Comparison of ENCODE assay signal across 8 cellular contexts in genomic region chr10:61750943-61751471, GRCh38.
DNase-seq lines count a peak whose midpoint lies in the region; ATAC-seq, FAIRE-seq and TF ChIP-seq lines count a peak whose summit lies in the region.

No MANE protein-coding gene starts in this region.

- H3K27ac Mint-ChIP-seq in activated CD8-positive, alpha-beta T cell treated with anti-CD3 and anti-CD28 coated beads, Interleukin-2, amount 10 ng/mL, durations not matched to agents 7 days and 5 days, result peak overlapping the region; percentile 85
- H3K27ac Mint-ChIP-seq in natural killer cell, result peak overlapping the region in 1 of 2 donors; percentile 58

- DNase-seq in AG04450 (ENCODE audit: low read depth, low spot score) (peak; percentile 13), NCI-H460 (ENCODE audit: extremely low read depth, low read depth) (peak; percentile 38), endothelial cell of umbilical vein (ENCODE audit: low read depth, low spot score) (peak; percentile 58), natural killer cell (peak; percentile 34), stomach (peak; percentile 84)
- peak; percentile 82 for DNase-seq in activated CD8-positive, alpha-beta T cell treated with anti-CD3 and anti-CD28 coated beads, Interleukin-2, amount 10 ng/mL, durations not matched to agents 7 days and 5 days

- WGBS in stomach, 5 donors, result 46 to 58% (median 54%) methylated on average over 6 of the region's 6 CpGs

- no peak overlapping the region for H3K9ac ChIP-seq in endothelial cell of umbilical vein (replicated peaks; ENCODE audit: extremely low read depth, insufficient read depth, low read length)

- peak overlapping the region; percentile 23 for H3K27ac ChIP-seq in AG04450 (ENCODE audit: low read depth, low read length)
- H3K27ac ChIP-seq in endothelial cell of umbilical vein (ENCODE audit: insufficient read depth, low read depth, low read length), result no peak overlapping the region
- peak overlapping the region in 2 of 5 donors; percentile 44 to 60 for H3K27ac ChIP-seq in stomach

- peak; percentile 86 for FAIRE-seq in endothelial cell of umbilical vein (lab: Jason Lieb, UNC)

- H3K4me3 Mint-ChIP-seq in activated CD8-positive, alpha-beta T cell treated with anti-CD3 and anti-CD28 coated beads, Interleukin-2, amount 10 ng/mL, durations not matched to agents 7 days and 5 days, result peak overlapping the region; percentile 18
- H3K4me3 Mint-ChIP-seq in natural killer cell, result peak overlapping the region; percentile 13

- POLR2A ChIA-PET in AG04450 (lab: Yijun Ruan, JAX) (interaction anchor here (0.6 kb wide), 1 partner anchor 148 kb away, joined by 3 read pairs; no protein-coding TSS in a partner anchor), endothelial cell of umbilical vein (lab: Charles Lee) (interaction anchor here (0.6 to 0.7 kb wide), 3 partner anchors 86 to 474 kb away, joined by 3 to 8 read pairs (median 7); no protein-coding TSS in a partner anchor)
- POLR2A ChIA-PET in activated CD8-positive, alpha-beta T cell treated with anti-CD3 and anti-CD28 coated beads, Interleukin-2, amount 10 ng/mL, durations not matched to agents 7 days and 5 days (lab: Charles Lee), result interaction anchor here (0.6 to 1.1 kb wide), 3 partner anchors 117 to 151 kb away, joined by 3 read pairs; no protein-coding TSS in a partner anchor

- no peak overlapping the region for H3K4me2 ChIP-seq in endothelial cell of umbilical vein (ENCODE audit: insufficient read depth, low read length)

- ATAC-seq in GM18508 (IDR thresholded peaks at IDR 0.05; ENCODE audit: insufficient read depth, unreplicated experiment), result peak; percentile 66
- ATAC-seq in HG02943 (IDR thresholded peaks at IDR 0.05; ENCODE audit: low read depth, unreplicated experiment), result peak; percentile 71
- ATAC-seq in activated CD8-positive, alpha-beta T cell treated with anti-CD3 and anti-CD28 coated beads, Interleukin-2, amount 10 ng/mL, durations not matched to agents 7 days and 5 days, result peak; percentile 88
- ATAC-seq in natural killer cell, result peak; percentile 77 to 95 (median 94)

- dilution Hi-C loops in endothelial cell of umbilical vein (cut with MboI; ENCODE audit: extremely low pct_ligation_motif_present, low sequenced_read_pairs), result no loop called here

- no peak overlapping the region for H3K4me3 ChIP-seq in AG04450 (ENCODE audit: low read depth, low read length)
- H3K4me3 ChIP-seq in endothelial cell of umbilical vein (replicated peaks in 1 of 3; ENCODE audit: insufficient read depth in 1 of 3, low read depth in 1 of 3, low read length in 3 of 3), result no peak overlapping the region
- no peak overlapping the region for H3K4me3 ChIP-seq in stomach

- no peaks in the 10 kb centered on the region for H3K9me1 ChIP-seq in endothelial cell of umbilical vein (replicated peaks; ENCODE audit: control insufficient read depth, extremely low read depth, insufficient read depth, low read length)

- H3K36me3 ChIP-seq in endothelial cell of umbilical vein (ENCODE audit: control insufficient read depth in 2 of 2, extremely low read depth in 1 of 2, insufficient read depth in 2 of 2, low read length in 2 of 2) (no peaks in the 10 kb centered on the region), stomach (no peaks in the 10 kb centered on the region)

- CTCF ChIA-PET in AG04450 (lab: Charles Lee), result interaction anchor here (0.6 to 2.7 kb wide), 22 partner anchors 11 to 905 kb away, joined by 3 to 28 read pairs (median 4); partner anchors contain the start of gene ARID5B
- CTCF ChIA-PET in activated CD8-positive, alpha-beta T cell treated with anti-CD3 and anti-CD28 coated beads, Interleukin-2, amount 10 ng/mL, durations not matched to agents 7 days and 5 days (lab: Charles Lee), result interaction anchor here (0.7 to 8.4 kb wide), 32 partner anchors 9 to 966 kb away, joined by 3 to 89 read pairs (median 5); no protein-coding TSS in a partner anchor
- CTCF ChIA-PET in endothelial cell of umbilical vein (lab: Charles Lee), result interaction anchor here (0.6 to 4.7 kb wide), 47 partner anchors 9 to 930 kb away, joined by 3 to 165 read pairs (median 4); partner anchors contain the start of gene ARID5B

- H3K36me3 Mint-ChIP-seq in activated CD8-positive, alpha-beta T cell treated with anti-CD3 and anti-CD28 coated beads, Interleukin-2, amount 10 ng/mL, durations not matched to agents 7 days and 5 days (ENCODE audit: low read depth), result peaks cover 2% of the 10 kb centered on the region
- H3K36me3 Mint-ChIP-seq in natural killer cell, result no peaks in the 10 kb centered on the region

- no peaks in the 10 kb centered on the region for H3K9me3 Mint-ChIP-seq in activated CD8-positive, alpha-beta T cell treated with anti-CD3 and anti-CD28 coated beads, Interleukin-2, amount 10 ng/mL, durations not matched to agents 7 days and 5 days (ENCODE audit: insufficient read depth)
- H3K9me3 Mint-ChIP-seq in natural killer cell, result no peaks in the 10 kb centered on the region

- TF ChIP-seq CTCF in AG04450 (IDR thresholded peaks at IDR 0.05; ENCODE audit: low read depth, low read length) (peak; percentile 81), endothelial cell of umbilical vein (IDR thresholded peaks at IDR 0.05; ENCODE audit: extremely low read depth in 1 of 2, insufficient read depth in 1 of 2, low read depth in 1 of 2, low read length in 2 of 2) (peak; percentile 82 to 86), natural killer cell (IDR thresholded peaks at IDR 0.05) (peak; percentile 67), stomach (IDR thresholded peaks at IDR 0.05) (peak in 5 of 7 experiments; percentile 57 to 82 (median 68))

- TF ChIP-seq POLR2A in endothelial cell of umbilical vein (IDR thresholded peaks at IDR 0.05; ENCODE audit: low read depth, low read length), result no peak
- no peak for TF ChIP-seq POLR2A in stomach (IDR thresholded peaks at IDR 0.05)

- no peaks in the 10 kb centered on the region for H3K27me3 ChIP-seq in AG04450 (ENCODE audit: control insufficient read depth, insufficient read depth, low read length)
- H3K27me3 ChIP-seq in endothelial cell of umbilical vein (ENCODE audit: control insufficient read depth in 2 of 2, insufficient read depth in 2 of 2, low read length in 2 of 2), result no peaks in the 10 kb centered on the region
- no peaks in the 10 kb centered on the region for H3K27me3 ChIP-seq in stomach

- H3K27me3 Mint-ChIP-seq in activated CD8-positive, alpha-beta T cell treated with anti-CD3 and anti-CD28 coated beads, Interleukin-2, amount 10 ng/mL, durations not matched to agents 7 days and 5 days (ENCODE audit: low read depth), result no peaks in the 10 kb centered on the region
- no peaks in the 10 kb centered on the region for H3K27me3 Mint-ChIP-seq in natural killer cell (ENCODE audit: low read depth in 2 of 2)

- no peaks in the 10 kb centered on the region for H4K20me1 ChIP-seq in endothelial cell of umbilical vein (replicated peaks; ENCODE audit: control insufficient read depth, extremely low read depth, insufficient read depth, low read length)

- no peaks in the 10 kb centered on the region for H3K79me2 ChIP-seq in endothelial cell of umbilical vein (ENCODE audit: control insufficient read depth, insufficient read depth, low read length)

- no TSS peak for BruUV-seq in endothelial cell of umbilical vein (replicated peaks; lab: Mats Ljungman, UMichigan)

- H3K4me1 ChIP-seq in endothelial cell of umbilical vein (ENCODE audit: control insufficient read depth, extremely low read depth, insufficient read depth, low read length) (peaks cover 18% of the 10 kb centered on the region), stomach (peaks cover 8 to 60% (median 36%) of the 10 kb centered on the region in 4 donors)

- H3K9me3 ChIP-seq in AG04450 (ENCODE audit: control insufficient read depth, insufficient read depth, low read length) (no peaks in the 10 kb centered on the region), endothelial cell of umbilical vein (replicated peaks; ENCODE audit: control insufficient read depth, insufficient read depth, low read length) (no peaks in the 10 kb centered on the region), stomach (no peaks in the 10 kb centered on the region)

- no peak for TF ChIP-seq EP300 in stomach (IDR thresholded peaks at IDR 0.05)

- intact Hi-C loops in endothelial cell of umbilical vein (cut with micrococcal nuclease), result loop anchor here (1.0 to 5.0 kb wide), 7 partner anchors 41 to 494 kb away; no protein-coding TSS in a partner anchor
- intact Hi-C loops in natural killer cell (cut with micrococcal nuclease), result no loop called here
- intact Hi-C loops in stomach (cut with DNase I; ENCODE audit: low total_unique reads), result no loop called here

- peaks cover 29% of the 10 kb centered on the region for H3K4me1 Mint-ChIP-seq in activated CD8-positive, alpha-beta T cell treated with anti-CD3 and anti-CD28 coated beads, Interleukin-2, amount 10 ng/mL, durations not matched to agents 7 days and 5 days (ENCODE audit: low read depth)
- H3K4me1 Mint-ChIP-seq in natural killer cell, result peaks cover 21 to 29% of the 10 kb centered on the region in 2 donors

- no peak overlapping the region for H2AFZ ChIP-seq in endothelial cell of umbilical vein (ENCODE audit: low read depth, low read length)

TF ChIP-seq in endothelial cell of umbilical vein, 7 proteins besides CTCF, POLR2A, EP300 and RAD21:
- no peak for TF ChIP-seq FOS (IDR thresholded peaks at IDR 0.05; ENCODE audit: borderline replicate concordance, insufficient read depth, low read length)
- TF ChIP-seq MAX (IDR thresholded peaks at IDR 0.05; ENCODE audit: insufficient read depth, insufficient read length), result no peak
- no peak for TF ChIP-seq GATA2 (IDR thresholded peaks at IDR 0.05; ENCODE audit: insufficient read depth, insufficient read length, low read depth, low read length)
- no peak for TF ChIP-seq POLR2AphosphoS5 (IDR thresholded peaks at IDR 0.05; ENCODE audit: insufficient read depth, low read depth, low read length)
- TF ChIP-seq MYC (IDR thresholded peaks at IDR 0.05; ENCODE audit: low read depth, low read length), result no peak
- no peak for TF ChIP-seq JUN (IDR thresholded peaks at IDR 0.05; ENCODE audit: borderline replicate concordance, insufficient read depth, insufficient read length, low read depth)
- no peak for TF ChIP-seq EZH2 (IDR thresholded peaks at IDR 0.05; ENCODE audit: borderline replicate concordance, low read depth, low read length, severe bottlenecking)
TF ChIP-seq in endothelial cell of umbilical vein: peak in this region for 0.

Comparison
In these comparisons a context has a peak if more than half of its experiments do, and no peak if none do; other contexts are left out.
1. DNase-seq: peak in every context shown above with its lines; median percentile 84 in stomach; 82 in activated CD8-positive, alpha-beta T cell treated with anti-CD3 and anti-CD28 coated beads, Interleukin-2, amount 10 ng/mL, durations not matched to agents 7 days and 5 days; 58 in endothelial cell of umbilical vein; 38 in NCI-H460; 34 in natural killer cell; 13 in AG04450.